In the genomic region with DNA sequence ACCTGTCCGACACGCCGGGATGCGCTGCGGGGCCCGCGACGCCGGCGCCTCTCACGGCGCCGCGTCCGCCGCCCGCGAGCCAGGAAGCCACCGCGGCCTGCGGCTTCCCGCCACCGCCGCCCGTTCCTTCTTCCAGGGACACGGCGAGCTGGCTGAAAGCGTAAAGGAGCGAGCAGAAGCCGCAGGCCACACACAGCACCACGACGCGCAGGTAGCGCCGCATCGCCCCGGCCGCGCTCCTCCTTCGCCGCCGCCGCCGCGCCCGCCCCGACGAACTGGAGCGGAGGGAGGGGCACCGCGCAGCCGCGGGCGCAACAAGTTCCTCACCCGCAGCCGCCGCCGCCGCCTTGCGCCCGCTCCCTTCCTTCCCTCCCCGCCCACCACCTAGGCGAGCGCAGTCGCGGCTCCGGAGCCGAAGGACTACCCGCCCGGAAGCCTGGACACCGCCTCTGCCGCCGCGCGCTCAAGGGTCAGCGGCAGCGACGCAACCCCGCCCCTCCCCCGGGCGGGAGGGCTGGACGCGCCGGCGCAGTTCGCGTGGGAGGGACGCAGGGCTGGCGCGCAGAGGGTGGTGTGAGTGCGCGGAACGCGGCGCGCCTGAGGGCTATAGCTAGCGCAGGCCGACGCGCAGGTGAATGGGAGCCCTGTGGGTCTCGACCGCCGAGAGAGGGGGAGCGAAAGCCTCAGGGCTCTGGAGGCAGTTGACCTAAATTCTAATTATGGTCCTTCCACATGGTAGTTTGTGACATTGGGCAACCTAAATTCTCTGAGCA, we compare ENCODE assay signal across 1 cellular context.
TF ChIP-seq lines count a peak whose summit lies in the region.

A gene with protein sequence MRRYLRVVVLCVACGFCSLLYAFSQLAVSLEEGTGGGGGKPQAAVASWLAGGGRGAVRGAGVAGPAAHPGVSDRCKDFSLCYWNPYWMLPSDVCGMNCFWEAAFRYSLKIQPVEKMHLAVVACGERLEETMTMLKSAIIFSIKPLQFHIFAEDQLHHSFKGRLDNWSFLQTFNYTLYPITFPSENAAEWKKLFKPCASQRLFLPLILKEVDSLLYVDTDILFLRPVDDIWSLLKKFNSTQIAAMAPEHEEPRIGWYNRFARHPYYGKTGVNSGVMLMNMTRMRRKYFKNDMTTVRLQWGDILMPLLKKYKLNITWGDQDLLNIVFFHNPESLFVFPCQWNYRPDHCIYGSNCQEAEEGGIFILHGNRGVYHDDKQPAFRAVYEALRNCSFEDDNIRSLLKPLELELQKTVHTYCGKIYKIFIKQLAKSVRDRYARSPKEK (minus strand): TSS at position 451 of the 773 bp plus-strand sequence. CDS start 228 bp downstream, at position 223.

TF ChIP-seq in HepG2, 621 proteins besides CTCF, POLR2A, EP300 and RAD21 (continued from another document and continues in another):
- TF ChIP-seq NR1H2 (CRISPR knock-in tag; IDR thresholded peaks at IDR 0.05; ENCODE audit: borderline replicate concordance, low read depth) (0 out of 2 replicates have a peak, but pooled peaks have one; percentile 36), JDP2 (CRISPR knock-in tag; IDR thresholded peaks at IDR 0.05; ENCODE audit: borderline replicate concordance) (no peak; the same call in 1 of the 2 replicates), ATM (IDR thresholded peaks at IDR 0.05; ENCODE audit: borderline replicate concordance) (no peak), ATRX (CRISPR knock-in tag; IDR thresholded peaks at IDR 0.05; ENCODE audit: borderline replicate concordance) (no peak), ZNF674 (CRISPR knock-in tag; IDR thresholded peaks at IDR 0.05; ENCODE audit: low read depth) (no peak), ZNF879 (CRISPR knock-in tag; IDR thresholded peaks at IDR 0.05) (peak; percentile 89; the same call in 1 of the 2 replicates), ZNF138 (CRISPR knock-in tag; IDR thresholded peaks at IDR 0.05; ENCODE audit: low read depth) (no peak), SOX13 (IDR thresholded peaks at IDR 0.05) (no peak), SOX13 (CRISPR knock-in tag; conservative IDR thresholded peaks at IDR 0.05 in 1 of 2, IDR thresholded peaks at IDR 0.05 in 1 of 2) (no peak; a peak in 1 of 4 replicates), SUZ12 (IDR thresholded peaks at IDR 0.05; ENCODE audit: low read depth, low read length) (no peak), PHF21A (CRISPR knock-in tag; IDR thresholded peaks at IDR 0.05) (peak; percentile 83), HDAC2 (CRISPR knock-in tag; IDR thresholded peaks at IDR 0.05) (peak; percentile 41; the same call in 1 of the 2 replicates), PHF20 (CRISPR knock-in tag; IDR thresholded peaks at IDR 0.05) (peak; percentile 68), ISX (CRISPR knock-in tag; conservative IDR thresholded peaks at IDR 0.05) (peak; percentile 84; the same call in 1 of the 2 replicates)
- TF ChIP-seq, protein P1, sequence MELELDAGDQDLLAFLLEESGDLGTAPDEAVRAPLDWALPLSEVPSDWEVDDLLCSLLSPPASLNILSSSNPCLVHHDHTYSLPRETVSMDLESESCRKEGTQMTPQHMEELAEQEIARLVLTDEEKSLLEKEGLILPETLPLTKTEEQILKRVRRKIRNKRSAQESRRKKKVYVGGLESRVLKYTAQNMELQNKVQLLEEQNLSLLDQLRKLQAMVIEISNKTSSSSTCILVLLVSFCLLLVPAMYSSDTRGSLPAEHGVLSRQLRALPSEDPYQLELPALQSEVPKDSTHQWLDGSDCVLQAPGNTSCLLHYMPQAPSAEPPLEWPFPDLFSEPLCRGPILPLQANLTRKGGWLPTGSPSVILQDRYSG (CRISPR knock-in tag; IDR thresholded peaks at IDR 0.05), result peak; percentile 87
- TF ChIP-seq, protein P2, sequence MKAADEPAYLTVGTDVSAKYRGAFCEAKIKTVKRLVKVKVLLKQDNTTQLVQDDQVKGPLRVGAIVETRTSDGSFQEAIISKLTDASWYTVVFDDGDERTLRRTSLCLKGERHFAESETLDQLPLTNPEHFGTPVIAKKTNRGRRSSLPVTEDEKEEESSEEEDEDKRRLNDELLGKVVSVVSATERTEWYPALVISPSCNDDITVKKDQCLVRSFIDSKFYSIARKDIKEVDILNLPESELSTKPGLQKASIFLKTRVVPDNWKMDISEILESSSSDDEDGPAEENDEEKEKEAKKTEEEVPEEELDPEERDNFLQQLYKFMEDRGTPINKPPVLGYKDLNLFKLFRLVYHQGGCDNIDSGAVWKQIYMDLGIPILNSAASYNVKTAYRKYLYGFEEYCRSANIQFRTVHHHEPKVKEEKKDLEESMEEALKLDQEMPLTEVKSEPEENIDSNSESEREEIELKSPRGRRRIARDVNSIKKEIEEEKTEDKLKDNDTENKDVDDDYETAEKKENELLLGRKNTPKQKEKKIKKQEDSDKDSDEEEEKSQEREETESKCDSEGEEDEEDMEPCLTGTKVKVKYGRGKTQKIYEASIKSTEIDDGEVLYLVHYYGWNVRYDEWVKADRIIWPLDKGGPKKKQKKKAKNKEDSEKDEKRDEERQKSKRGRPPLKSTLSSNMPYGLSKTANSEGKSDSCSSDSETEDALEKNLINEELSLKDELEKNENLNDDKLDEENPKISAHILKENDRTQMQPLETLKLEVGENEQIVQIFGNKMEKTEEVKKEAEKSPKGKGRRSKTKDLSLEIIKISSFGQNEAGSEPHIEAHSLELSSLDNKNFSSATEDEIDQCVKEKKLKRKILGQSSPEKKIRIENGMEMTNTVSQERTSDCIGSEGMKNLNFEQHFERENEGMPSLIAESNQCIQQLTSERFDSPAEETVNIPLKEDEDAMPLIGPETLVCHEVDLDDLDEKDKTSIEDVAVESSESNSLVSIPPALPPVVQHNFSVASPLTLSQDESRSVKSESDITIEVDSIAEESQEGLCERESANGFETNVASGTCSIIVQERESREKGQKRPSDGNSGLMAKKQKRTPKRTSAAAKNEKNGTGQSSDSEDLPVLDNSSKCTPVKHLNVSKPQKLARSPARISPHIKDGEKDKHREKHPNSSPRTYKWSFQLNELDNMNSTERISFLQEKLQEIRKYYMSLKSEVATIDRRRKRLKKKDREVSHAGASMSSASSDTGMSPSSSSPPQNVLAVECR (CRISPR knock-in tag; IDR thresholded peaks at IDR 0.05; ENCODE audit: borderline replicate concordance), result peak; percentile 90; the same call in 1 of the 2 replicates
- TF ChIP-seq, protein P3, sequence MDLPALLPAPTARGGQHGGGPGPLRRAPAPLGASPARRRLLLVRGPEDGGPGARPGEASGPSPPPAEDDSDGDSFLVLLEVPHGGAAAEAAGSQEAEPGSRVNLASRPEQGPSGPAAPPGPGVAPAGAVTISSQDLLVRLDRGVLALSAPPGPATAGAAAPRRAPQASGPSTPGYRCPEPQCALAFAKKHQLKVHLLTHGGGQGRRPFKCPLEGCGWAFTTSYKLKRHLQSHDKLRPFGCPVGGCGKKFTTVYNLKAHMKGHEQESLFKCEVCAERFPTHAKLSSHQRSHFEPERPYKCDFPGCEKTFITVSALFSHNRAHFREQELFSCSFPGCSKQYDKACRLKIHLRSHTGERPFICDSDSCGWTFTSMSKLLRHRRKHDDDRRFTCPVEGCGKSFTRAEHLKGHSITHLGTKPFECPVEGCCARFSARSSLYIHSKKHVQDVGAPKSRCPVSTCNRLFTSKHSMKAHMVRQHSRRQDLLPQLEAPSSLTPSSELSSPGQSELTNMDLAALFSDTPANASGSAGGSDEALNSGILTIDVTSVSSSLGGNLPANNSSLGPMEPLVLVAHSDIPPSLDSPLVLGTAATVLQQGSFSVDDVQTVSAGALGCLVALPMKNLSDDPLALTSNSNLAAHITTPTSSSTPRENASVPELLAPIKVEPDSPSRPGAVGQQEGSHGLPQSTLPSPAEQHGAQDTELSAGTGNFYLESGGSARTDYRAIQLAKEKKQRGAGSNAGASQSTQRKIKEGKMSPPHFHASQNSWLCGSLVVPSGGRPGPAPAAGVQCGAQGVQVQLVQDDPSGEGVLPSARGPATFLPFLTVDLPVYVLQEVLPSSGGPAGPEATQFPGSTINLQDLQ (CRISPR knock-in tag; IDR thresholded peaks at IDR 0.05), result peak; percentile 92
- TF ChIP-seq, protein P4, sequence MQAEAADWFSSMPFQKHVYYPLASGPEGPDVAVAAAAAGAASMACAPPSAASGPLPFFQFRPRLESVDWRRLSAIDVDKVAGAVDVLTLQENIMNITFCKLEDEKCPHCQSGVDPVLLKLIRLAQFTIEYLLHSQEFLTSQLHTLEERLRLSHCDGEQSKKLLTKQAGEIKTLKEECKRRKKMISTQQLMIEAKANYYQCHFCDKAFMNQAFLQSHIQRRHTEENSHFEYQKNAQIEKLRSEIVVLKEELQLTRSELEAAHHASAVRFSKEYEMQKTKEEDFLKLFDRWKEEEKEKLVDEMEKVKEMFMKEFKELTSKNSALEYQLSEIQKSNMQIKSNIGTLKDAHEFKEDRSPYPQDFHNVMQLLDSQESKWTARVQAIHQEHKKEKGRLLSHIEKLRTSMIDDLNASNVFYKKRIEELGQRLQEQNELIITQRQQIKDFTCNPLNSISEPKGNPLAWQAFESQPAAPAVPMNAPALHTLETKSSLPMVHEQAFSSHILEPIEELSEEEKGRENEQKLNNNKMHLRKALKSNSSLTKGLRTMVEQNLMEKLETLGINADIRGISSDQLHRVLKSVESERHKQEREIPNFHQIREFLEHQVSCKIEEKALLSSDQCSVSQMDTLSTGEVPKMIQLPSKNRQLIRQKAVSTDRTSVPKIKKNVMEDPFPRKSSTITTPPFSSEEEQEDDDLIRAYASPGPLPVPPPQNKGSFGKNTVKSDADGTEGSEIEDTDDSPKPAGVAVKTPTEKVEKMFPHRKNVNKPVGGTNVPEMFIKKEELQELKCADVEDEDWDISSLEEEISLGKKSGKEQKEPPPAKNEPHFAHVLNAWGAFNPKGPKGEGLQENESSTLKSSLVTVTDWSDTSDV (CRISPR knock-in tag; IDR thresholded peaks at IDR 0.05), result peak; percentile 79
- TF ChIP-seq, protein P5, sequence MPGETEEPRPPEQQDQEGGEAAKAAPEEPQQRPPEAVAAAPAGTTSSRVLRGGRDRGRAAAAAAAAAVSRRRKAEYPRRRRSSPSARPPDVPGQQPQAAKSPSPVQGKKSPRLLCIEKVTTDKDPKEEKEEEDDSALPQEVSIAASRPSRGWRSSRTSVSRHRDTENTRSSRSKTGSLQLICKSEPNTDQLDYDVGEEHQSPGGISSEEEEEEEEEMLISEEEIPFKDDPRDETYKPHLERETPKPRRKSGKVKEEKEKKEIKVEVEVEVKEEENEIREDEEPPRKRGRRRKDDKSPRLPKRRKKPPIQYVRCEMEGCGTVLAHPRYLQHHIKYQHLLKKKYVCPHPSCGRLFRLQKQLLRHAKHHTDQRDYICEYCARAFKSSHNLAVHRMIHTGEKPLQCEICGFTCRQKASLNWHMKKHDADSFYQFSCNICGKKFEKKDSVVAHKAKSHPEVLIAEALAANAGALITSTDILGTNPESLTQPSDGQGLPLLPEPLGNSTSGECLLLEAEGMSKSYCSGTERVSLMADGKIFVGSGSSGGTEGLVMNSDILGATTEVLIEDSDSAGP (CRISPR knock-in tag; IDR thresholded peaks at IDR 0.05; ENCODE audit: borderline replicate concordance), result peak; percentile 81
- TF ChIP-seq, protein P6, sequence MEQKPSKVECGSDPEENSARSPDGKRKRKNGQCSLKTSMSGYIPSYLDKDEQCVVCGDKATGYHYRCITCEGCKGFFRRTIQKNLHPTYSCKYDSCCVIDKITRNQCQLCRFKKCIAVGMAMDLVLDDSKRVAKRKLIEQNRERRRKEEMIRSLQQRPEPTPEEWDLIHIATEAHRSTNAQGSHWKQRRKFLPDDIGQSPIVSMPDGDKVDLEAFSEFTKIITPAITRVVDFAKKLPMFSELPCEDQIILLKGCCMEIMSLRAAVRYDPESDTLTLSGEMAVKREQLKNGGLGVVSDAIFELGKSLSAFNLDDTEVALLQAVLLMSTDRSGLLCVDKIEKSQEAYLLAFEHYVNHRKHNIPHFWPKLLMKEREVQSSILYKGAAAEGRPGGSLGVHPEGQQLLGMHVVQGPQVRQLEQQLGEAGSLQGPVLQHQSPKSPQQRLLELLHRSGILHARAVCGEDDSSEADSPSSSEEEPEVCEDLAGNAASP (CRISPR knock-in tag; IDR thresholded peaks at IDR 0.05; ENCODE audit: borderline replicate concordance), result peak; percentile 31; the same call in 1 of the 2 replicates
- TF ChIP-seq, protein P7, sequence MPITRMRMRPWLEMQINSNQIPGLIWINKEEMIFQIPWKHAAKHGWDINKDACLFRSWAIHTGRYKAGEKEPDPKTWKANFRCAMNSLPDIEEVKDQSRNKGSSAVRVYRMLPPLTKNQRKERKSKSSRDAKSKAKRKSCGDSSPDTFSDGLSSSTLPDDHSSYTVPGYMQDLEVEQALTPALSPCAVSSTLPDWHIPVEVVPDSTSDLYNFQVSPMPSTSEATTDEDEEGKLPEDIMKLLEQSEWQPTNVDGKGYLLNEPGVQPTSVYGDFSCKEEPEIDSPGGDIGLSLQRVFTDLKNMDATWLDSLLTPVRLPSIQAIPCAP (CRISPR knock-in tag; IDR thresholded peaks at IDR 0.05; ENCODE audit: low read depth), result no peak
- TF ChIP-seq, protein P8, sequence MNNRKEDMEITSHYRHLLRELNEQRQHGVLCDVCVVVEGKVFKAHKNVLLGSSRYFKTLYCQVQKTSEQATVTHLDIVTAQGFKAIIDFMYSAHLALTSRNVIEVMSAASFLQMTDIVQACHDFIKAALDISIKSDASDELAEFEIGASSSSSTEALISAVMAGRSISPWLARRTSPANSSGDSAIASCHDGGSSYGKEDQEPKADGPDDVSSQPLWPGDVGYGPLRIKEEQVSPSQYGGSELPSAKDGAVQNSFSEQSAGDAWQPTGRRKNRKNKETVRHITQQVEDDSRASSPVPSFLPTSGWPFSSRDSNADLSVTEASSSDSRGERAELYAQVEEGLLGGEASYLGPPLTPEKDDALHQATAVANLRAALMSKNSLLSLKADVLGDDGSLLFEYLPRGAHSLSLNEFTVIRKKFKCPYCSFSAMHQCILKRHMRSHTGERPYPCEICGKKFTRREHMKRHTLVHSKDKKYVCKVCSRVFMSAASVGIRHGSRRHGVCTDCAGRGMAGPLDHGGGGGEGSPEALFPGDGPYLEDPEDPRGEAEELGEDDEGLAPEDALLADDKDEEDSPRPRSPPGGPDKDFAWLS (CRISPR knock-in tag; IDR thresholded peaks at IDR 0.05; ENCODE audit: borderline replicate concordance), result no peak
